In genomic region chr16:87492721-87493554, GRCh38 we compare ENCODE assay signal across 8 cellular contexts. TPM values are rescaled to one million over a fixed set of nuclear protein-coding genes. Genes with fewer than 3 reads are reported as not detected.
DNase-seq lines count a peak whose midpoint lies in the region; ATAC-seq and TF ChIP-seq lines count a peak whose summit lies in the region.

Gene ZCCHC14 (minus strand): TSS chr16:87493024. CDS start chr16:87492238, 786 bp downstream.

- TF ChIP-seq POLR2A in upper lobe of left lung (IDR thresholded peaks at IDR 0.05) = peak in 3 of 4 donors; percentile 50 to 78 (median 65)

- H3K36me3 ChIP-seq in left ventricle myocardium inferior (no peaks in the 10 kb centered on the region), upper lobe of left lung (no peaks in the 10 kb centered on the region)

- intact Hi-C loops in left ventricle myocardium inferior (cut with micrococcal nuclease) = no loop called here

- H3K4me1 Mint-ChIP-seq in progenitor cell of endocrine pancreas (ENCODE audit: low read depth) = peaks cover 24% of the 10 kb centered on the region

- peak; percentile 99 for DNase-seq in NCI-H1436 (lab: John Stamatoyannopoulos, UW)
- DNase-seq in T-helper 1 cell = peak; percentile 98 to 99 (median 98)
- DNase-seq in amygdala (lab: John Stamatoyannopoulos, UW) = peak; percentile 68 to 99 (median 96)
- peak; percentile 100 for DNase-seq in left ventricle myocardium inferior
- peak; percentile 98 for DNase-seq in progenitor cell of endocrine pancreas (ENCODE audit: low spot score, unreplicated experiment)
- DNase-seq in upper lobe of left lung = peak; percentile 99 to 100

- H3K9me3 Mint-ChIP-seq in progenitor cell of endocrine pancreas (ENCODE audit: low read depth) = no peaks in the 10 kb centered on the region

- peak within 1 kb of the TSS; percentile 96 for H3K27ac Mint-ChIP-seq in progenitor cell of endocrine pancreas

- H3K36me3 Mint-ChIP-seq in progenitor cell of endocrine pancreas (ENCODE audit: insufficient read depth) = peaks cover 2% of the 10 kb centered on the region

- ATAC-seq in HG02678 (IDR thresholded peaks at IDR 0.05; ENCODE audit: unreplicated experiment) (peak; percentile 87), upper lobe of left lung (ENCODE audit: low FRiP score in 2 of 2) (peak; percentile 98 to 99)

- H3K27me3 ChIP-seq in left ventricle myocardium inferior (ENCODE audit: low read depth) = no peaks in the 10 kb centered on the region
- no peaks in the 10 kb centered on the region for H3K27me3 ChIP-seq in upper lobe of left lung

- TF ChIP-seq CTCF in GM12875 (IDR thresholded peaks at IDR 0.05; ENCODE audit: borderline replicate concordance, insufficient read depth, low read depth, low read length) (no peak), left ventricle myocardium inferior (IDR thresholded peaks at IDR 0.05; ENCODE audit: borderline replicate concordance) (no peak), progenitor cell of endocrine pancreas (IDR thresholded peaks at IDR 0.05; ENCODE audit: unreplicated experiment) (no peak), upper lobe of left lung (IDR thresholded peaks at IDR 0.05) (peak in 4 of 6 experiments; percentile 18 to 50 (median 28))

- no peaks in the 10 kb centered on the region for H3K27me3 Mint-ChIP-seq in progenitor cell of endocrine pancreas

- peak within 1 kb of the TSS; percentile 74 for H3K4me3 Mint-ChIP-seq in progenitor cell of endocrine pancreas (ENCODE audit: low read depth)

- H3K9me3 ChIP-seq in left ventricle myocardium inferior (replicated peaks) (no peaks in the 10 kb centered on the region), upper lobe of left lung (no peaks in the 10 kb centered on the region)

- 1% methylated on average over 29 to 100 of the region's 116 CpGs for WGBS in upper lobe of left lung, 2 donors

- no peak for TF ChIP-seq EP300 in upper lobe of left lung (IDR thresholded peaks at IDR 0.05)

- H3K4me3 ChIP-seq in GM12875 (ENCODE audit: low read depth, low read length) = peak within 1 kb of the TSS; percentile 31
- peak within 1 kb of the TSS; percentile 71 for H3K4me3 ChIP-seq in left ventricle myocardium inferior
- H3K4me3 ChIP-seq in upper lobe of left lung = peak within 1 kb of the TSS; percentile 39 to 67 (median 64)

- H3K27ac ChIP-seq in left ventricle myocardium inferior (replicated peaks) = peak within 1 kb of the TSS; percentile 88
- peak within 1 kb of the TSS; percentile 42 to 87 (median 64) for H3K27ac ChIP-seq in upper lobe of left lung

- H3K4me1 ChIP-seq in left ventricle myocardium inferior (peaks cover 48% of the 10 kb centered on the region), upper lobe of left lung (peaks cover 35 to 46% (median 41%) of the 10 kb centered on the region in 4 donors)

RNA-seq across cellular contexts. Expression of gene ZCCHC14, which starts in this region (rescaled TPM):
- total RNA-seq in left ventricle myocardium inferior = 15.9 TPM
- 40.5 and 42.4 TPM in 2 replicates for total RNA-seq in progenitor cell of endocrine pancreas
- total RNA-seq in upper lobe of left lung = 10 to 100 TPM; 17.2 to 35.3 (median 26.3) TPM

Comparison
In these comparisons a context has a peak if more than half of its experiments do, and no peak if none do; other contexts are left out.
1. Peak in every context shown above with its lines: DNase-seq, ATAC-seq, H3K4me3 ChIP-seq and H3K27ac ChIP-seq.
2. CTCF ChIP-seq: peak in upper lobe of left lung (4 of 6); none in GM12875 (single experiment), left ventricle myocardium inferior (single experiment) and progenitor cell of endocrine pancreas (single experiment).